15 cellular contexts compared by ENCODE assay signal in the genomic region with DNA sequence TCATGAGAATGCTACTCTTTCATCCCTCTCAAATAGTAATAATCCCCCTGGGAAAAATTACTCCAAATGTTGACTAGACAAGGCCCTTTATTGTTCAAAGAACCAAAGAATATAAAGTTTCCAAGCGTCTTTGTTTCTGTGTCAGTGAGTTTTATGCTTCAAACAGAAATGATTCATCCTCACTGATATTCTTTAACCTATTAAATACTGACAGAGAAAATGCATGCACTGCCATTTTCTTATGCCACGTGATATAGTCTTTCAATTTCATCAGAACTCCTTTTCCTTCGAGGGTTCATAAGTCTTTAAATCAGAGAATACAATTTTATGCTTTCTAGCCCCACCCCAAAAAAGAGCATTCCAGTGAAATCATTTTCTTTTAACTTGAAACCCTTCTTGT.
DNase-seq lines count a peak whose midpoint lies in the region; ATAC-seq and TF ChIP-seq lines count a peak whose summit lies in the region.
"Had no signal": no experiment of that assay in that cellular context is flagged by ENCODE, and none has a peak within 500 bp of the region (broad histone marks: within the 10 kb centered on the region; RNA-seq: fewer than 3 reads in every experiment).

No MANE protein-coding gene starts in this region.

- H3K4me1 ChIP-seq in RWPE2 (ENCODE audit: insufficient read depth, poor library complexity, severe bottlenecking) = peaks cover 21% of the 10 kb centered on the region

- H3K9me3 Mint-ChIP-seq in central memory CD8-positive, alpha-beta T cell = no peaks in the 10 kb centered on the region

- H3K27me3 ChIP-seq in RWPE2 (ENCODE audit: insufficient read depth, poor library complexity, severe bottlenecking) (no peaks in the 10 kb centered on the region), MG63 (no peaks in the 10 kb centered on the region)
- H3K27me3 ChIP-seq: BLaER1 treated with 17β-estradiol and CSF1 and Interleukin-3, amounts not matched to agents 10 nM and 100 nM had no signal

- H3K36me3 ChIP-seq in RWPE2 (ENCODE audit: low read depth) = no peaks in the 10 kb centered on the region
- H3K36me3 ChIP-seq in MG63 = no peaks in the 10 kb centered on the region
- H3K36me3 ChIP-seq: BLaER1 treated with 17β-estradiol and CSF1 and Interleukin-3, amounts not matched to agents 10 nM and 100 nM had no signal

- H3K27me3 Mint-ChIP-seq in central memory CD8-positive, alpha-beta T cell = peaks cover 13% of the 10 kb centered on the region

- peaks cover 2% of the 10 kb centered on the region for H3K36me3 Mint-ChIP-seq in central memory CD8-positive, alpha-beta T cell (ENCODE audit: insufficient read depth)

- H3K27ac Mint-ChIP-seq in central memory CD8-positive, alpha-beta T cell (ENCODE audit: low read depth) = peak overlapping the region; percentile 20

- no peaks in the 10 kb centered on the region for H3K9me3 ChIP-seq in RWPE2 (ENCODE audit: severe bottlenecking)
- peaks cover 4% of the 10 kb centered on the region for H3K9me3 ChIP-seq in MG63

- no peaks in the 10 kb centered on the region for H3K4me1 Mint-ChIP-seq in central memory CD8-positive, alpha-beta T cell

- ATAC-seq in RWPE2 (ENCODE audit: low read depth) (no peak), GM21825 (IDR thresholded peaks at IDR 0.05; ENCODE audit: unreplicated experiment) (no peak), GM21528 (IDR thresholded peaks at IDR 0.05; ENCODE audit: low FRiP score, unreplicated experiment) (no peak)
- no peak for ATAC-seq in central memory CD8-positive, alpha-beta T cell (replicated peaks; ENCODE audit: extremely low read depth, poor library complexity, severe bottlenecking)
- ATAC-seq: HCT116 had no signal

- H3K4me3 ChIP-seq in RWPE2 (ENCODE audit: severe bottlenecking) = no peak overlapping the region
- H3K4me3 ChIP-seq in MG63 = no peak overlapping the region
- H3K4me3 ChIP-seq: BLaER1 treated with 17β-estradiol and CSF1 and Interleukin-3, amounts not matched to agents 10 nM and 100 nM; PC-9 had no signal

- no peak for TF ChIP-seq CTCF in RWPE2 (IDR thresholded peaks at IDR 0.05; ENCODE audit: poor library complexity, severe bottlenecking)

- peak overlapping the region; percentile 28 for H3K27ac ChIP-seq in RWPE2 (ENCODE audit: poor library complexity, severe bottlenecking)
- H3K27ac ChIP-seq: BLaER1 treated with 17β-estradiol and CSF1 and Interleukin-3, amounts not matched to agents 10 nM and 100 nM; PC-9 had no signal

- H3K4me3 Mint-ChIP-seq in central memory CD8-positive, alpha-beta T cell = no peak overlapping the region

- DNase-seq in RWPE2 (ENCODE audit: low spot score) (no peak), iris pigment epithelial cell (ENCODE audit: low read depth) (peak; percentile 4), renal cortical epithelial cell (ENCODE audit: low read depth) (peak; percentile 52), NCI-H146 (lab: John Stamatoyannopoulos, UW) (no peak), MG63 (no peak)
- DNase-seq in central memory CD8-positive, alpha-beta T cell (ENCODE audit: low spot score in 2 of 2) = no peak
- DNase-seq: COR-L47, NCI-H2107, NCI-H748 treated with DMSO at 0.1 percent for 48 hours, PC-9, Right ventricle myocardium superior had no signal

Comparison
In these comparisons a context has a peak if more than half of its experiments do, and no peak if none do; other contexts are left out.
1. DNase-seq: peak in iris pigment epithelial cell (single experiment) and renal cortical epithelial cell (single experiment); none in RWPE2 (single experiment), central memory CD8-positive, alpha-beta T cell (0 of 2), NCI-H146 (single experiment) and MG63 (single experiment).